Comparison of ENCODE assay signal across 27 cellular contexts in genomic region chr2:58475756-58476155, GRCh38.
"Had no signal": no experiment of that assay in that cellular context is flagged by ENCODE, and none has a peak within 500 bp of the region (broad histone marks: within the 10 kb centered on the region; RNA-seq: fewer than 3 reads in every experiment).

No MANE protein-coding gene starts in this region.

- DNase-seq: activated B cell treated with CpG ODN at 0.5 μM for 24 hours; activated CD4-positive, alpha-beta T cell treated with anti-CD3 and anti-CD28 coated beads for 48 hours; activated CD4-positive, alpha-beta T cell treated with anti-CD3 and anti-CD28 coated beads, Interleukin-2, amount 50 U/mL, for 1 hour; activated CD4-positive, alpha-beta T cell treated with anti-CD3 and anti-CD28 coated beads, Interleukin-2, amount 50 U/mL, for 48 hours; activated CD8-positive, alpha-beta memory T cell treated with anti-CD3 and anti-CD28 coated beads, Interleukin-2, amount 10 ng/mL, durations not matched to agents 7 days and 5 days; activated CD8-positive, alpha-beta memory T cell treated with anti-CD3 and anti-CD28 coated beads, Interleukin-2, amount 50 U/mL, for 4 hours; activated CD8-positive, alpha-beta T cell treated with anti-CD3 and anti-CD28 coated beads, Interleukin-2, amount 10 ng/mL, durations not matched to agents 7 days and 5 days; activated effector memory CD4-positive, alpha-beta T cell treated with anti-CD3 and anti-CD28 coated beads, Interleukin-2, amount 50 U/mL, for 16 hours; activated naive CD4-positive, alpha-beta T cell treated with anti-CD3 and anti-CD28 coated beads for 36 hours; activated naive CD8-positive, alpha-beta T cell treated with anti-CD3 and anti-CD28 coated beads for 36 hours; activated T-cell treated with anti-CD3 and anti-CD28 coated beads, Interleukin-2, amount 50 U/mL, for 1 hour; activated T-cell treated with anti-CD3 and anti-CD28 coated beads, Interleukin-2, amount 50 U/mL, for 48 hours; brain microvascular endothelial cell; dorsolateral prefrontal cortex; effector memory CD4-positive, alpha-beta T cell; endodermal cell; foreskin keratinocyte; heart right ventricle; T-helper 1 cell; T-helper 17 cell; T1000; WERI-Rb-1 had no signal

- FAIRE-seq: bronchial epithelial cell had no signal

- H3K4me3 ChIP-seq: ascending aorta, coronary artery, esophagus muscularis mucosa, gastroesophageal sphincter, heart right ventricle had no signal

- H3K9me3 ChIP-seq: ascending aorta, esophagus muscularis mucosa, gastroesophageal sphincter, heart right ventricle had no signal

- H3K27me3 ChIP-seq: ascending aorta, brain microvascular endothelial cell, dorsolateral prefrontal cortex, esophagus muscularis mucosa, gastroesophageal sphincter had no signal

- H3K27ac ChIP-seq: ascending aorta, brain microvascular endothelial cell, coronary artery, esophagus muscularis mucosa, foreskin keratinocyte, gastroesophageal sphincter, heart right ventricle, WERI-Rb-1 had no signal

- H3K4me1 ChIP-seq: ascending aorta, esophagus muscularis mucosa, foreskin keratinocyte, gastroesophageal sphincter, heart right ventricle had no signal

- H3K36me3 ChIP-seq: ascending aorta, brain microvascular endothelial cell, esophagus muscularis mucosa, gastroesophageal sphincter, heart right ventricle, WERI-Rb-1 had no signal
